Comparison of ENCODE assay signal across 23 cellular contexts in genomic region chr16:59432934-59433333, GRCh38.
"Had no signal": no experiment of that assay in that cellular context is flagged by ENCODE, and none has a peak within 500 bp of the region (broad histone marks: within the 10 kb centered on the region; RNA-seq: fewer than 3 reads in every experiment).

No MANE protein-coding gene starts in this region.

- H3K9me3 Mint-ChIP-seq: nephron had no signal

- H3K36me3 ChIP-seq: esophagus muscularis mucosa, left lung, ovary, right lobe of liver, suprapubic skin, vagina had no signal

- H3K27ac Mint-ChIP-seq: endodermal cell; naive thymus-derived CD4-positive, alpha-beta T cell; nephron; stimulated activated naive CD8-positive, alpha-beta T cell treated with anti-CD3 and anti-CD28 coated beads, Interleukin-15, amount 100 ng/mL, for 72 hours had no signal

- H3K27me3 ChIP-seq: esophagus muscularis mucosa, left lung, ovary, right lobe of liver, suprapubic skin, vagina had no signal

- H3K27me3 Mint-ChIP-seq: naive thymus-derived CD4-positive, alpha-beta T cell; stimulated activated naive CD8-positive, alpha-beta T cell treated with anti-CD3 and anti-CD28 coated beads, Interleukin-15, amount 100 ng/mL, for 72 hours had no signal

- H3K36me3 Mint-ChIP-seq: naive thymus-derived CD4-positive, alpha-beta T cell had no signal

- H3K4me3 Mint-ChIP-seq: endodermal cell; naive thymus-derived CD4-positive, alpha-beta T cell; nephron; stimulated activated naive CD8-positive, alpha-beta T cell treated with anti-CD3 and anti-CD28 coated beads, Interleukin-15, amount 100 ng/mL, for 72 hours had no signal

- H3K4me1 ChIP-seq: left lung, right lobe of liver, suprapubic skin, vagina had no signal

- DNase-seq: cerebellar nuclear complex; effector CD8-positive, alpha-beta T cell; endodermal cell; left cardiac atrium; left lung; mesendoderm; midbrain; naive thymus-derived CD4-positive, alpha-beta T cell; occipital lobe; ovary; retina; right lobe of liver; small intestine; stimulated activated CD4-positive, alpha-beta T cell treated with anti-CD3 and anti-CD28 coated beads, Interleukin-15, amount 100 ng/mL, for 24 hours; stimulated activated CD4-positive, alpha-beta T cell treated with anti-CD3 and anti-CD28 coated beads, Interleukin-2, amount 100 ng/mL, for 48 hours; stimulated activated CD8-positive, alpha-beta memory T cell treated with anti-CD3 and anti-CD28 coated beads, Interleukin-4, amount 100 ng/mL, for 48 hours; stimulated activated naive CD4-positive, alpha-beta T cell; stimulated activated naive CD8-positive, alpha-beta T cell treated with anti-CD3 and anti-CD28 coated beads, Interleukin-15, amount 100 ng/mL, for 72 hours; trophoblast cell had no signal

- H3K4me3 ChIP-seq: esophagus muscularis mucosa, left lung, ovary, right lobe of liver, suprapubic skin, vagina had no signal

- H3K4me1 Mint-ChIP-seq: endodermal cell; naive thymus-derived CD4-positive, alpha-beta T cell; nephron; stimulated activated naive CD8-positive, alpha-beta T cell treated with anti-CD3 and anti-CD28 coated beads, Interleukin-15, amount 100 ng/mL, for 72 hours had no signal

- H3K9me3 ChIP-seq: left lung, ovary, right lobe of liver, suprapubic skin, vagina had no signal
